In genomic region chr14:59478540-59478939, GRCh38 we compare ENCODE assay signal across 22 cellular contexts. TPM values are rescaled to one million over a fixed set of nuclear protein-coding genes. Genes with fewer than 3 reads are reported as not detected.
DNase-seq lines count a peak whose midpoint lies in the region; ATAC-seq, FAIRE-seq and TF ChIP-seq lines count a peak whose summit lies in the region.
"Had no signal": no experiment of that assay in that cellular context is flagged by ENCODE, and none has a peak within 500 bp of the region (broad histone marks: within the 10 kb centered on the region; RNA-seq: fewer than 3 reads in every experiment).

No MANE protein-coding gene starts in this region.

- no peak for TF ChIP-seq CTCF in A549 (IDR thresholded peaks at IDR 0.05)

- peaks cover 74% of the 10 kb centered on the region for H3K4me1 ChIP-seq in A549
- H3K4me1 ChIP-seq in CD8-positive, alpha-beta memory T cell (ENCODE audit: insufficient read depth, low read length): peaks cover 32% of the 10 kb centered on the region

- no peak overlapping the region for H3K27ac Mint-ChIP-seq in CD8-positive, alpha-beta memory T cell
- H3K27ac Mint-ChIP-seq: B cell; CD4-positive, alpha-beta T cell; CD8-positive, alpha-beta T cell had no signal

- POLR2A ChIA-PET in A549 (lab: Yijun Ruan, JAX): no interaction called here
- POLR2A ChIA-PET in CD8-positive, alpha-beta memory T cell (lab: Charles Lee): no interaction called here

- DNase-seq in A549 (ENCODE audit: low read depth in 1 of 2, low spot score in 1 of 2) (no peak), HTR-8/SVneo (ENCODE audit: insufficient read length, low spot score) (no peak)
- DNase-seq in CD8-positive, alpha-beta memory T cell: no peak
- DNase-seq in stimulated activated naive CD8-positive, alpha-beta T cell treated with anti-CD3 and anti-CD28 coated beads, Interleukin-15, Interleukin-2, amounts not matched to agents 100 U/mL and 50 U/mL, for 24 hours: no peak
- DNase-seq: 8988T; AML-193; CD4-positive, alpha-beta T cell; CD8-positive, alpha-beta T cell; COR-L47; DMS 273 treated with DMSO at 0.1 percent for 48 hours; DMS153; DMS53; DMS79; DND-41; EL; GDM1 had no signal

- no peak overlapping the region for H3K4me3 ChIP-seq in A549
- H3K4me3 ChIP-seq in CD8-positive, alpha-beta memory T cell (ENCODE audit: low read length): no peak overlapping the region
- H3K4me3 ChIP-seq: BLaER1 treated with 17β-estradiol and CSF1 and Interleukin-3, amounts not matched to agents 10 nM and 100 nM; GM12878 had no signal

- no peaks in the 10 kb centered on the region for H3K9me3 ChIP-seq in A549
- H3K9me3 ChIP-seq in CD8-positive, alpha-beta memory T cell (ENCODE audit: low read length): no peaks in the 10 kb centered on the region
- H3K9me3 ChIP-seq: BLaER1 treated with 17β-estradiol and CSF1 and Interleukin-3, amounts not matched to agents 10 nM and 100 nM had no signal

- TF ChIP-seq POLR2A in A549 (IDR thresholded peaks at IDR 0.05; ENCODE audit: low read length): no peak

- 93% methylated on average over 3 of the region's 3 CpGs for WGBS in A549 (ENCODE audit: missing lambda C conversion rate)

- H3K36me3 ChIP-seq in CD8-positive, alpha-beta memory T cell (ENCODE audit: insufficient read depth, low read length): peaks cover 6% of the 10 kb centered on the region

- H3K4me2 ChIP-seq in A549: 0 out of 3 replicates have a peak overlapping the region, but pooled peaks have one; percentile 6
- H3K4me2 ChIP-seq: BLaER1 treated with 17β-estradiol and CSF1 and Interleukin-3, amounts not matched to agents 10 nM and 100 nM had no signal

- H3K27me3 Mint-ChIP-seq in CD8-positive, alpha-beta memory T cell: no peaks in the 10 kb centered on the region
- H3K27me3 Mint-ChIP-seq: B cell; CD4-positive, alpha-beta T cell had no signal

- H3K27me3 ChIP-seq in CD8-positive, alpha-beta memory T cell (ENCODE audit: insufficient read depth, low read length, poor library complexity, severe bottlenecking): no peaks in the 10 kb centered on the region
- H3K27me3 ChIP-seq: BLaER1 treated with 17β-estradiol and CSF1 and Interleukin-3, amounts not matched to agents 10 nM and 100 nM had no signal

- H3K4me1 Mint-ChIP-seq in CD8-positive, alpha-beta memory T cell: peaks cover 47 to 63% (median 56%) of the 10 kb centered on the region in 3 donors

- H3K9me3 Mint-ChIP-seq in CD8-positive, alpha-beta memory T cell: no peaks in the 10 kb centered on the region
- H3K9me3 Mint-ChIP-seq: CD4-positive, alpha-beta T cell; CD8-positive, alpha-beta T cell had no signal

- H3K36me3 Mint-ChIP-seq in CD8-positive, alpha-beta memory T cell: peaks cover 0 to 38% (median 2%) of the 10 kb centered on the region in 3 donors

- no peak overlapping the region for H3K4me3 Mint-ChIP-seq in CD8-positive, alpha-beta memory T cell
- H3K4me3 Mint-ChIP-seq: B cell; CD4-positive, alpha-beta T cell; CD8-positive, alpha-beta T cell had no signal

- FAIRE-seq in A549 (lab: Jason Lieb, UNC) (no peak), HTR-8/SVneo (lab: Jason Lieb, UNC) (peak; percentile 28)
- FAIRE-seq: GM12878, GM12892, GM18507 had no signal

- no peak for TF ChIP-seq RAD21 in A549 (conservative IDR thresholded peaks at IDR 0.05 in 1 of 2, IDR thresholded peaks at IDR 0.05 in 1 of 2)

- TF ChIP-seq EP300 in A549 (IDR thresholded peaks at IDR 0.05): no peak

- H3K27ac ChIP-seq in A549: no peak overlapping the region
- H3K27ac ChIP-seq in CD8-positive, alpha-beta memory T cell (ENCODE audit: low read depth, low read length): no peak overlapping the region
- H3K27ac ChIP-seq: BLaER1 treated with 17β-estradiol and CSF1 and Interleukin-3, amounts not matched to agents 10 nM and 100 nM; C4-2B had no signal

- CTCF ChIA-PET in A549 (lab: Yijun Ruan, JAX): interaction anchor here (2.0 kb wide), 1 partner anchor 10 kb away, joined by 9 read pairs; no protein-coding TSS in a partner anchor
- CTCF ChIA-PET in CD8-positive, alpha-beta memory T cell (lab: Charles Lee): no interaction called here

- ATAC-seq in A549: no peak
- no peak for ATAC-seq in stimulated activated naive CD8-positive, alpha-beta T cell treated with anti-CD3 and anti-CD28 coated beads, Interleukin-15, Interleukin-2, amounts not matched to agents 100 U/mL and 50 U/mL, for 24 hours
- ATAC-seq: CD8-positive, alpha-beta T cell; GM12878 had no signal

TF ChIP-seq in A549, 52 proteins besides CTCF, POLR2A, EP300 and RAD21:
- TF ChIP-seq HEYL (CRISPR knock-in tag; IDR thresholded peaks at IDR 0.05) (no peak), HDAC2 (IDR thresholded peaks at IDR 0.05) (0 out of 2 replicates have a peak, but pooled peaks have one; percentile 30)
TF ChIP-seq in A549: peak in this region for 1.

RNA-seq across cellular contexts. Expression of gene L3HYPDH, which starts 5.7 kb away (rescaled TPM):
- 67.9 and 100.0 TPM in 2 replicates for polyA plus RNA-seq in A549 (2011; rRNA removed)
- 50.6 and 65.1 TPM in 2 replicates for polyA plus RNA-seq in A549 (2012; cell fraction: cytosol; rRNA removed)
- 80.6 and 109 TPM in 2 replicates for polyA plus RNA-seq in A549 (2012; cell fraction: nucleus; rRNA removed)
- polyA plus RNA-seq in A549 (2017; fragmentation: RNase III; extraction: RNeasy Plus Mini Kit Qiagen cat#74134 plus additional on column Dnase treatment): 47.5 to 56.8 TPM (median 53.8 TPM) in 3 replicates
- 60.6 and 63.6 TPM in 2 replicates for polyA minus RNA-seq in A549 (2011; rRNA and poly(A)+ RNA removed)
- total RNA-seq in CD8-positive, alpha-beta memory T cell: 10 to 100 TPM in 1 of 2 experiments, 1 to 10 TPM in 1; 8.1 to 10.1 TPM
- 2.6 TPM for polyA plus RNA-seq in CD8-positive, alpha-beta memory T cell

RNA-seq across cellular contexts. Expression of gene JKAMP, which starts 5.8 kb away (rescaled TPM):
- polyA plus RNA-seq in A549 (2011; rRNA removed) (254 and 266 TPM in 2 replicates), A549 (2017; fragmentation: RNase III; extraction: RNeasy Plus Mini Kit Qiagen cat#74134 plus additional on column Dnase treatment) (86.8 to 89.4 TPM (median 89.1 TPM) in 3 replicates)
- polyA plus RNA-seq in A549 (2012; cell fraction: cytosol; rRNA removed): 85.8 and 91.9 TPM in 2 replicates
- 49.4 and 74.0 TPM in 2 replicates for polyA plus RNA-seq in A549 (2012; cell fraction: nucleus; rRNA removed)
- polyA minus RNA-seq in A549 (2011; rRNA and poly(A)+ RNA removed): 98.6 and 106 TPM in 2 replicates
- 10 to 100 TPM; 22.3 to 30.4 TPM for total RNA-seq in CD8-positive, alpha-beta memory T cell
- 57.0 TPM for polyA plus RNA-seq in CD8-positive, alpha-beta memory T cell

RNA-seq across cellular contexts. Expression of gene GPR135, which starts 13.4 kb away (rescaled TPM):
- 2.6 and 3.6 TPM in 2 replicates for polyA plus RNA-seq in A549 (2011; rRNA removed)
- 0.77 and 1.2 TPM in 2 replicates for polyA plus RNA-seq in A549 (2012; cell fraction: cytosol; rRNA removed)
- polyA plus RNA-seq in A549 (2012; cell fraction: nucleus; rRNA removed): 9.2 and 17.1 TPM in 2 replicates
- polyA plus RNA-seq in A549 (2017; fragmentation: RNase III; extraction: RNeasy Plus Mini Kit Qiagen cat#74134 plus additional on column Dnase treatment): 1.5 to 2.0 TPM (median 1.7 TPM) in 3 replicates
- polyA minus RNA-seq in A549 (2011; rRNA and poly(A)+ RNA removed): 6.0 and 8.3 TPM in 2 replicates
- under 1 TPM; 0.73 to 0.90 TPM for total RNA-seq in CD8-positive, alpha-beta memory T cell
- 0.64 TPM for polyA plus RNA-seq in CD8-positive, alpha-beta memory T cell

Comparison
In these comparisons a context has a peak if more than half of its experiments do, and no peak if none do; other contexts are left out.
1. RNA of gene L3HYPDH, which starts 5.7 kb away (polyA plus RNA-seq): 47.5 to 109 TPM in A549; 2.6 TPM in CD8-positive, alpha-beta memory T cell (single experiment); every median in the first group is over 10 times any median in the second.